Comparison of ENCODE assay signal across 1 cellular context in the genomic region with DNA sequence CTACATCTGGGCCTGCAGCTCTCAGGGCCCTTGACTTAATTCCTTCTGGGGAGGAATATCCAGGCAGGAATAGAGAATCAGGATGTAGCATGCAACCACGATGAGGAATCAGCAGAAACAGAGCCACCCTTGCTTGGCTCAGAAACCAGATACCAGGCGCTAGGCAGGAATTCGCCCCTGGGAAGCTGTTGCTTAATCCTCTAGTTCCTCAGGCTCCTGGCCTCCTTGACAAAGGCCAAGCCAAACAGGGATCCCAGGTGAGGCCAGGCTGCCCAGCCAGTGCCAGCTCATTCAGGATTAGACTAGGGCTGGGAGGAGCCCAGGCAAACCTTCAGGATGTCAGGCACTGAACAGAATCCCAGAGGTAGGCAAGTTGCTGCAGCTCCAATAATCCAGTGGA.
TF ChIP-seq lines count a peak whose summit lies in the region.

No MANE protein-coding gene starts in this region.

TF ChIP-seq in WTC11, 78 proteins besides CTCF, POLR2A, EP300 and RAD21 (continued from another document):
- TF ChIP-seq, protein P1, sequence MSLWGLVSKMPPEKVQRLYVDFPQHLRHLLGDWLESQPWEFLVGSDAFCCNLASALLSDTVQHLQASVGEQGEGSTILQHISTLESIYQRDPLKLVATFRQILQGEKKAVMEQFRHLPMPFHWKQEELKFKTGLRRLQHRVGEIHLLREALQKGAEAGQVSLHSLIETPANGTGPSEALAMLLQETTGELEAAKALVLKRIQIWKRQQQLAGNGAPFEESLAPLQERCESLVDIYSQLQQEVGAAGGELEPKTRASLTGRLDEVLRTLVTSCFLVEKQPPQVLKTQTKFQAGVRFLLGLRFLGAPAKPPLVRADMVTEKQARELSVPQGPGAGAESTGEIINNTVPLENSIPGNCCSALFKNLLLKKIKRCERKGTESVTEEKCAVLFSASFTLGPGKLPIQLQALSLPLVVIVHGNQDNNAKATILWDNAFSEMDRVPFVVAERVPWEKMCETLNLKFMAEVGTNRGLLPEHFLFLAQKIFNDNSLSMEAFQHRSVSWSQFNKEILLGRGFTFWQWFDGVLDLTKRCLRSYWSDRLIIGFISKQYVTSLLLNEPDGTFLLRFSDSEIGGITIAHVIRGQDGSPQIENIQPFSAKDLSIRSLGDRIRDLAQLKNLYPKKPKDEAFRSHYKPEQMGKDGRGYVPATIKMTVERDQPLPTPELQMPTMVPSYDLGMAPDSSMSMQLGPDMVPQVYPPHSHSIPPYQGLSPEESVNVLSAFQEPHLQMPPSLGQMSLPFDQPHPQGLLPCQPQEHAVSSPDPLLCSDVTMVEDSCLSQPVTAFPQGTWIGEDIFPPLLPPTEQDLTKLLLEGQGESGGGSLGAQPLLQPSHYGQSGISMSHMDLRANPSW (CRISPR knock-in tag; conservative IDR thresholded peaks at IDR 0.05; ENCODE audit: low read depth) = no peak
- no peak for TF ChIP-seq ELF4 (CRISPR knock-in tag; IDR thresholded peaks at IDR 0.05; ENCODE audit: low read depth)
- no peak for TF ChIP-seq PRRX2 (CRISPR knock-in tag; IDR thresholded peaks at IDR 0.05)
- no peak for TF ChIP-seq E2F5 (CRISPR knock-in tag; IDR thresholded peaks at IDR 0.05)
- no peak for TF ChIP-seq SOX15 (CRISPR knock-in tag; IDR thresholded peaks at IDR 0.05)
- no peak for TF ChIP-seq SMAD3 (CRISPR knock-in tag; IDR thresholded peaks at IDR 0.05; ENCODE audit: borderline replicate concordance)
- TF ChIP-seq JAZF1 (CRISPR knock-in tag; IDR thresholded peaks at IDR 0.05) = no peak
- no peak for TF ChIP-seq FOXP1 (CRISPR knock-in tag; IDR thresholded peaks at IDR 0.05; ENCODE audit: borderline replicate concordance)
- TF ChIP-seq ZBTB21 (CRISPR knock-in tag; IDR thresholded peaks at IDR 0.05; ENCODE audit: borderline replicate concordance) = no peak
- no peak for TF ChIP-seq CREM (CRISPR knock-in tag; IDR thresholded peaks at IDR 0.05)
- no peak for TF ChIP-seq ZSCAN18 (CRISPR knock-in tag; IDR thresholded peaks at IDR 0.05)
